10 cellular contexts compared by ENCODE assay signal in genomic region chr19:39127812-39128510, GRCh38. TPM values are rescaled to one million over a fixed set of nuclear protein-coding genes. Genes with fewer than 3 reads are reported as not detected.
DNase-seq lines count a peak whose midpoint lies in the region; ATAC-seq and TF ChIP-seq lines count a peak whose summit lies in the region.
"Had no signal": no experiment of that assay in that cellular context is flagged by ENCODE, and none has a peak within 500 bp of the region (broad histone marks: within the 10 kb centered on the region; RNA-seq: fewer than 3 reads in every experiment).

No MANE protein-coding gene starts in this region.

- no peaks in the 10 kb centered on the region for H4K20me1 ChIP-seq in fibroblast of lung (ENCODE audit: control insufficient read depth, extremely low read depth, insufficient read depth, low read length)

- no peak overlapping the region for H2AFZ ChIP-seq in fibroblast of lung (ENCODE audit: low read length)

- no peak for ATAC-seq in Right ventricle myocardium inferior
- no peak for ATAC-seq in Right ventricle myocardium superior (ENCODE audit: poor library complexity)

- no peak for TF ChIP-seq POLR2A in prostate gland (IDR thresholded peaks at IDR 0.05)

- H3K9ac ChIP-seq in fibroblast of lung (ENCODE audit: insufficient read depth, low read length): no peak overlapping the region

- no peak overlapping the region for H3K4me3 ChIP-seq in fibroblast of lung (replicated peaks in 1 of 4; ENCODE audit: control extremely low read depth in 1 of 4, insufficient read depth in 1 of 4, low read depth in 3 of 4, low read length in 4 of 4)
- H3K4me3 ChIP-seq in prostate gland: peak overlapping the region in 1 of 2 donors; percentile 85
- H3K4me3 ChIP-seq: cardiac muscle cell had no signal

- intact Hi-C loops in prostate gland (cut with DNase I) (loop anchor here (10.0 kb wide), 1 partner anchor 163 kb away; no protein-coding TSS in a partner anchor), Right ventricle myocardium inferior (cut with DNase I) (loop anchor here (5.0 to 10.0 kb wide), 2 partner anchors 284 to 407 kb away; partner anchors contain the start of genes EID2B and PLEKHG2), Right ventricle myocardium superior (cut with DNase I) (loop anchor here (5.0 kb wide), 1 partner anchor 214 kb away; the partner anchor contains the start of gene SAMD4B)

- CTCF ChIA-PET in RWPE1 (lab: Yijun Ruan, JAX): no interaction called here

- H3K4me1 ChIP-seq in fibroblast of lung (ENCODE audit: control insufficient read depth, extremely low read depth, insufficient read depth, low read length): peaks cover 8% of the 10 kb centered on the region
- H3K4me1 ChIP-seq in prostate gland (replicated peaks): peaks cover 57% of the 10 kb centered on the region

- POLR2A ChIA-PET in RWPE1 (lab: Yijun Ruan, JAX; ENCODE audit: low non-redundant PET): no interaction called here

- TF ChIP-seq CTCF in RWPE1 (conservative IDR thresholded peaks at IDR 0.05; ENCODE audit: low read depth): no peak
- TF ChIP-seq CTCF in fibroblast of lung (conservative IDR thresholded peaks at IDR 0.05 in 1 of 2, IDR thresholded peaks at IDR 0.05 in 1 of 2; ENCODE audit: low read depth in 1 of 2, low read length in 2 of 2): no peak
- TF ChIP-seq CTCF in prostate gland (IDR thresholded peaks at IDR 0.05): no peak

- H3K9me3 ChIP-seq in fibroblast of lung (ENCODE audit: control insufficient read depth, insufficient read depth, low read depth, low read length) (no peaks in the 10 kb centered on the region), prostate gland (no peaks in the 10 kb centered on the region)

- H3K36me3 ChIP-seq in fibroblast of lung (ENCODE audit: control insufficient read depth, insufficient read depth, low read length) (no peaks in the 10 kb centered on the region), prostate gland (no peaks in the 10 kb centered on the region)
- H3K36me3 ChIP-seq: cardiac muscle cell had no signal

- no peaks in the 10 kb centered on the region for H3K27me3 ChIP-seq in fibroblast of lung (ENCODE audit: control insufficient read depth, insufficient read depth, low read length)
- no peaks in the 10 kb centered on the region for H3K27me3 ChIP-seq in prostate gland (replicated peaks; ENCODE audit: insufficient read depth)
- H3K27me3 ChIP-seq: cardiac muscle cell had no signal

- peak overlapping the region; percentile 83 for H3K4me2 ChIP-seq in fibroblast of lung (ENCODE audit: extremely low read depth, insufficient read depth, low read length)

- H3K79me2 ChIP-seq in fibroblast of lung (ENCODE audit: control insufficient read depth, insufficient read depth, low read length): peaks cover 68% of the 10 kb centered on the region

- peak overlapping the region; percentile 85 for H3K27ac ChIP-seq in RWPE1
- no peak overlapping the region for H3K27ac ChIP-seq in fibroblast of lung (ENCODE audit: insufficient read depth, low read length)
- peak overlapping the region; percentile 82 to 93 for H3K27ac ChIP-seq in prostate gland

- DNase-seq in DMS79 treated with DMSO at 0.1 percent for 48 hours (lab: John Stamatoyannopoulos, UW) (peak; percentile 21), RWPE1 (ENCODE audit: low spot score) (no peak), fibroblast of lung (ENCODE audit: low read depth in 2 of 2) (no peak), prostate gland (ENCODE audit: low spot score) (peak; percentile 60), Right ventricle myocardium inferior (ENCODE audit: missing footprints) (no peak), Right ventricle myocardium superior (no peak), SW480 (ENCODE audit: low spot score) (no peak)
- DNase-seq in activated CD8-positive, alpha-beta memory T cell treated with anti-CD3 and anti-CD28 coated beads for 24 hours: no peak
- DNase-seq: MM.1S had no signal

- 35% methylated on average over 6 of the region's 9 CpGs for WGBS in prostate gland

RNA-seq across cellular contexts. Expression of gene PAK4, which starts 2.4 kb away (rescaled TPM):
- 2.8 and 4.6 TPM in 2 replicates for total RNA-seq in fibroblast of lung
- polyA plus RNA-seq in fibroblast of lung: 8.4 and 17.7 TPM in 2 replicates
- 16.0 and 33.5 TPM in 2 replicates for polyA plus RNA-seq in fibroblast of lung (2012)
- 50.7 and 112 TPM in 2 replicates for polyA minus RNA-seq in fibroblast of lung (ENCODE audit: low replicate concordance)
- total RNA-seq in prostate gland: 100 to 1,000 TPM; 111 to 123 TPM
- total RNA-seq in Right ventricle myocardium inferior: 16.2 TPM
- total RNA-seq in Right ventricle myocardium superior: 14.0 TPM

RNA-seq across cellular contexts. Expression of gene ACP7, which starts 43.8 kb away (rescaled TPM):
- total RNA-seq in fibroblast of lung: not detected in 2 replicates
- 0.02 TPM in 1 of 2 replicates, not detected in the other for polyA plus RNA-seq in fibroblast of lung
- 0.24 TPM in 1 of 2 replicates, not detected in the other for polyA plus RNA-seq in fibroblast of lung (2012)
- 0.78 TPM in 1 of 2 replicates, not detected in the other for polyA minus RNA-seq in fibroblast of lung (ENCODE audit: low replicate concordance)
- under 1 TPM in 1 of 2 donors, not detected in 1; 0.80 TPM for total RNA-seq in prostate gland
- total RNA-seq in Right ventricle myocardium inferior: not detected
- not detected for total RNA-seq in Right ventricle myocardium superior
- total RNA-seq: cardiac muscle cell had no signal
- polyA plus RNA-seq: cardiac muscle cell had no signal

Comparison
In these comparisons a context has a peak if more than half of its experiments do, and no peak if none do; other contexts are left out.
1. DNase-seq: peak in DMS79 treated with DMSO at 0.1 percent for 48 hours (single experiment) and prostate gland (single experiment); none in RWPE1 (single experiment), fibroblast of lung (0 of 2), Right ventricle myocardium inferior (single experiment), Right ventricle myocardium superior (single experiment), SW480 (single experiment) and activated CD8-positive, alpha-beta memory T cell treated with anti-CD3 and anti-CD28 coated beads for 24 hours (single experiment).